In the genomic region with DNA sequence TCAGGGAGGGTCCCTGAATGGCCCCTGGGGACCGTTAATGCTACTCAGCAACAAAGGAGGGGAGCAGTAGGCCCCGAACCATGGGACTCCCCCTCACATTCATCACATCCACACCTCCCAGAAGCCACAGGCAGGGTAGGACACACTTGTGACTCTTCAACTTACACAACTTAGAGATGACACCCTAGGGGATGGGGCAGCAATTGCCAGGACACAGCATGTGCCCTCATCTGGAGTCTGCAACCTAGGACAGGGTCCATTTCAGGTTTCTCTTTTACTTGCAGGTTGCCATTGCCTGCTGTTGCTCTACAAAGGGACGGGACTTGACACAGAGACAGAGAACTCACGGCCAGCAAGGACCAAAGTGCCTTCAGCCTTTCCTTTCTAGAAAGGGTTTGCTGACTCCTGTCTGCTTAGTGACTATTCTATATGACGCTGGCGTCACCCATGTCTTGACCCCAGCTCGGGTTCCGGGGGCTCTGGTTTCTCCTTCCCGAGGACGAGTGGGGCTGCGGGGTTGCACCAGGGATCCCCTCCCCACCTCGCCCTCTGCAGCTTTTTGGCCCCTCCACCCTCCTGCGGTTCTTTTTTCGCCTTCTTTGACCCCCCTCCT, we compare ENCODE assay signal across 8 cellular contexts. TPM values are rescaled to one million over a fixed set of nuclear protein-coding genes. Genes with fewer than 3 reads are reported as not detected.
A peak's percentile ranks its signal among the peaks of the same experiment; 100 is the strongest.
DNase-seq lines count a peak whose midpoint lies in the region; ATAC-seq and TF ChIP-seq lines count a peak whose summit lies in the region.

No MANE protein-coding gene starts in this region.

- no peak overlapping the region for H2AK5ac ChIP-seq in H9 (ENCODE audit: insufficient read length, low read length)

- no peak overlapping the region for H3K9ac ChIP-seq in H9 (ENCODE audit: extremely low read depth, insufficient read length, low read length)

- H3K79me1 ChIP-seq in H9 (ENCODE audit: insufficient read depth, low read depth, low read length, poor library complexity, severe bottlenecking): no peaks in the 10 kb centered on the region

- no peaks in the 10 kb centered on the region for H3K79me2 ChIP-seq in H9 (ENCODE audit: insufficient read depth, low read length)

- DNase-seq in H9: no peak
- DNase-seq in left ventricle myocardium superior: no peak
- DNase-seq in effector CD8-positive, alpha-beta T cell (lab: John Stamatoyannopoulos, UW): no peak
- DNase-seq in NCI-H748 treated with DMSO at 0.1 percent for 48 hours (lab: John Stamatoyannopoulos, UW): no peak
- no peak for DNase-seq in HT-29 (ENCODE audit: low spot score)
- no peak for DNase-seq in H4 (ENCODE audit: low spot score)

- no peaks in the 10 kb centered on the region for H4K20me1 ChIP-seq in H9 (ENCODE audit: control insufficient read depth, insufficient read depth, insufficient read length)

- no peak overlapping the region for H4K91ac ChIP-seq in H9 (ENCODE audit: insufficient read length, low read depth, low read length)

- H3K9me3 ChIP-seq in H9 (ENCODE audit: control insufficient read depth, low read depth, low read length): no peaks in the 10 kb centered on the region

- peaks cover 0 to 9% (median 8%) of the 10 kb centered on the region in 3 experiments; a peak in 3 of 7 replicates for H3K36me3 Mint-ChIP-seq in H9 (ENCODE audit: insufficient read depth in 1 of 3, low read depth in 3 of 3)

- WGBS in H9 (ENCODE audit: extremely low coverage, insufficient read length, low lambda C conversion rate): no CpG with 5 or more reads among the region's 14 CpGs

- no peak overlapping the region for H2BK5ac ChIP-seq in H9 (ENCODE audit: insufficient read length, low read length)

- H2BK15ac ChIP-seq in H9 (ENCODE audit: low read depth, low read length): no peak overlapping the region

- no peak overlapping the region for H3T11ph ChIP-seq in H9 (ENCODE audit: low read length)

- no peak overlapping the region for H4K5ac ChIP-seq in H9 (ENCODE audit: insufficient read length, low read depth, low read length)

- H3K27me3 Mint-ChIP-seq in H9 (ENCODE audit: low read depth): peaks cover 41% of the 10 kb centered on the region

- no peak overlapping the region for H3K56ac ChIP-seq in H9 (ENCODE audit: insufficient read length, low read depth, low read length)

- intact Hi-C loops in left ventricle myocardium superior (cut with micrococcal nuclease): no loop called here

- peak overlapping the region; percentile 74 to 81 for H3K4me3 Mint-ChIP-seq in H9

- no peak overlapping the region for H2BK20ac ChIP-seq in H9 (ENCODE audit: low read depth, low read length, poor library complexity, severe bottlenecking)

- no peak overlapping the region for H2AFZ ChIP-seq in H9 (ENCODE audit: low read length)

- TF ChIP-seq CTCF in H9 (conservative IDR thresholded peaks at IDR 0.05) (no peak), WI38 (IDR thresholded peaks at IDR 0.05; ENCODE audit: low read depth, low read length) (no peak)

- 0 out of 2 replicates have a peak overlapping the region, but pooled peaks have one; percentile 58 for H3K14ac ChIP-seq in H9 (ENCODE audit: insufficient read depth, low read length)

- peak overlapping the region; percentile 86 for H3K4me3 ChIP-seq in WI38 (ENCODE audit: low read depth, low read length)
- peak overlapping the region; percentile 50 to 76 (median 56) for H3K4me3 ChIP-seq in skin epidermis

- no peak overlapping the region for H2BK120ac ChIP-seq in H9 (ENCODE audit: low read depth, low read length, poor library complexity, severe bottlenecking)

- H3K27ac ChIP-seq in H9 (ENCODE audit: insufficient read length, low read depth, low read length) (no peak overlapping the region), skin epidermis (peak overlapping the region in 12 of 21 experiments; percentile 13 to 80 (median 48))

- no peak overlapping the region for H3K18ac ChIP-seq in H9 (ENCODE audit: insufficient read length, low read depth, low read length)

- ATAC-seq in left ventricle myocardium superior: peak; percentile 2

- H3K4ac ChIP-seq in H9 (ENCODE audit: low read depth, low read length): no peak overlapping the region

- H3K23me2 ChIP-seq in H9 (ENCODE audit: insufficient read length, low read depth, low read length, poor library complexity, severe bottlenecking): peaks cover 6% of the 10 kb centered on the region

- peak overlapping the region; percentile 77 for H3K4me2 ChIP-seq in H9 (ENCODE audit: insufficient read depth, insufficient read length, low read length)

- no peak overlapping the region for H3K23ac ChIP-seq in H9 (ENCODE audit: insufficient read length, low read depth, low read length)

- no peaks in the 10 kb centered on the region; the same call in 1 of the 2 replicates for H3K27me3 ChIP-seq in H9 (ENCODE audit: insufficient read depth, low read length)

- H3K4me1 Mint-ChIP-seq in H9: peaks cover 13 to 17% of the 10 kb centered on the region in 2 experiments

- H3K4me1 ChIP-seq in H9 (ENCODE audit: insufficient read depth, low read length): no peaks in the 10 kb centered on the region; the same call in 1 of the 2 replicates

- H2BK12ac ChIP-seq in H9 (ENCODE audit: insufficient read length, low read depth, low read length): no peak overlapping the region

- H3K27ac Mint-ChIP-seq in H9: no peak overlapping the region

- H4K8ac ChIP-seq in H9 (replicated peaks; ENCODE audit: insufficient read length, low read depth, low read length): no peak overlapping the region

- no peaks in the 10 kb centered on the region; a peak in 1 of 5 replicates for H3K9me3 Mint-ChIP-seq in H9

RNA-seq across cellular contexts. Expression of a gene that starts 0.6 kb away (rescaled TPM):
- total RNA-seq in H9 (2021) (5.6 and 5.8 TPM in 2 replicates), left ventricle myocardium superior (1.1 TPM)
- 8.4 and 8.7 TPM in 2 replicates for total RNA-seq in HT-29 (2014; rRNA removed; shearing (Covaris generic))
- total RNA-seq in H4 (2014; rRNA removed; shearing (Covaris generic)): 7.6 and 8.5 TPM in 2 replicates

RNA-seq across cellular contexts. Expression of a gene that starts 42.9 kb away (rescaled TPM):
- total RNA-seq in H9 (2021) (not detected in 2 replicates), left ventricle myocardium superior (not detected)
- total RNA-seq in HT-29 (2014; rRNA removed; shearing (Covaris generic)): 1.2 and 1.5 TPM in 2 replicates
- 0.14 TPM in 1 of 2 replicates, not detected in the other for total RNA-seq in H4 (2014; rRNA removed; shearing (Covaris generic))
